ENCODE assay signal across 9 cellular contexts in the genomic region with DNA sequence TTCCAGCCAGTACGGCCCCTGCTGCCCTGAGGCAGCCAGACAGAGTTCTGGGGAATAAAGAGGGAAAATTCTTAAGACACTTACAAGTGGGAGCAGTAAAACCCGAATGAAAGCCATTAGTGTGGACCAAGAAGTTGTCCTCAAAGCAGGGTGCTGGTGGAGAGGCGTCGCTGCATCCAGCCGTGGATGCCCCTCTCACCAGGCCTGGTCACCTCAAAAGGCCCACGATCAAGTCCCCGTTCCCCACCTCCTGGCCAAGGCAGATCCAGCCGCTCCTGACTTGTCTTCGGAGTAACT. TPM values are rescaled to one million over a fixed set of nuclear protein-coding genes. Genes with fewer than 3 reads are reported as not detected.
A peak's percentile ranks its signal among the peaks of the same experiment; 100 is the strongest.
DNase-seq lines count a peak whose midpoint lies in the region; ATAC-seq and TF ChIP-seq lines count a peak whose summit lies in the region.
"Had no signal": no experiment of that assay in that cellular context is flagged by ENCODE, and none has a peak within 500 bp of the region (broad histone marks: within the 10 kb centered on the region; RNA-seq: fewer than 3 reads in every experiment).

No MANE protein-coding gene starts in this region.

- no peak for TF ChIP-seq CTCF in HEK293 (tag by site-specific recombination; IDR thresholded peaks at IDR 0.05)
- no peak for TF ChIP-seq CTCF in astrocyte of the spinal cord (IDR thresholded peaks at IDR 0.05; ENCODE audit: low read depth, low read length)

- no peak for ATAC-seq in HG03045 (IDR thresholded peaks at IDR 0.05; ENCODE audit: unreplicated experiment)
- no peak for ATAC-seq in GM21619 (IDR thresholded peaks at IDR 0.05; ENCODE audit: unreplicated experiment)
- no peak for ATAC-seq in HG02981 (IDR thresholded peaks at IDR 0.05; ENCODE audit: unreplicated experiment)

- H3K9me3 ChIP-seq in HEK293 (ENCODE audit: control insufficient read depth, insufficient read depth, low read depth, low read length), result no peaks in the 10 kb centered on the region
- no peaks in the 10 kb centered on the region for H3K9me3 ChIP-seq in iPS-18c (ENCODE audit: control insufficient read depth, insufficient read depth, low read length)
- no peaks in the 10 kb centered on the region for H3K9me3 ChIP-seq in skeletal muscle tissue (ENCODE audit: control insufficient read depth in 3 of 3, low read length in 3 of 3)

- peaks cover 0 to 7% (median 3%) of the 10 kb centered on the region in 3 donors for H3K27me3 ChIP-seq in skeletal muscle tissue (ENCODE audit: control insufficient read depth in 3 of 3, insufficient read depth in 3 of 3, low read length in 3 of 3)

- H3K4me3 ChIP-seq in HEK293 (ENCODE audit: low read depth, low read length) (peak overlapping the region; percentile 47), astrocyte of the spinal cord (ENCODE audit: low read depth, low read length) (peak overlapping the region; percentile 52), iPS-18c (ENCODE audit: insufficient read depth, low read depth, low read length) (peak overlapping the region; percentile 68), skeletal muscle tissue (ENCODE audit: low read length in 3 of 3) (peak overlapping the region; percentile 77 to 80 (median 79))

- in situ Hi-C loops in astrocyte of the spinal cord (cut with HindIII; ENCODE audit: low sequenced_read_pairs), result no loop called here

- DNase-seq in astrocyte of the spinal cord (ENCODE audit: low read depth, low spot score) (no peak), NCI-H226 (no peak)

- POLR2A ChIA-PET in HEK293 (lab: Yijun Ruan, JAX), result no interaction called here

- H3K36me3 ChIP-seq in HEK293 (ENCODE audit: control insufficient read depth in 2 of 2, insufficient read depth in 1 of 2, low read length in 2 of 2), result no peaks in the 10 kb centered on the region
- H3K36me3 ChIP-seq in skeletal muscle tissue (ENCODE audit: control insufficient read depth in 3 of 3, insufficient read depth in 3 of 3, low read length in 3 of 3), result no peaks in the 10 kb centered on the region

- H3K9ac ChIP-seq in skeletal muscle tissue (ENCODE audit: low read depth in 1 of 3, low read length in 3 of 3), result peak overlapping the region; percentile 71 to 83 (median 79)

- H3K4me1 ChIP-seq in HEK293 (ENCODE audit: control insufficient read depth, insufficient read depth, low read length) (no peaks in the 10 kb centered on the region; the same call in 1 of the 2 replicates), skeletal muscle tissue (ENCODE audit: control insufficient read depth in 3 of 3, insufficient read depth in 3 of 3, low read length in 3 of 3) (peaks cover 29 to 53% (median 29%) of the 10 kb centered on the region in 3 donors)

- H3K27ac ChIP-seq in HEK293 (ENCODE audit: extremely low read depth, low read depth, low read length), result no peak overlapping the region
- peak overlapping the region; percentile 66 for H3K27ac ChIP-seq in skeletal muscle tissue (ENCODE audit: low read depth, low read length)

- CTCF ChIA-PET in HEK293 (lab: Yijun Ruan, JAX), result no interaction called here

TF ChIP-seq in HEK293, 187 proteins besides CTCF, POLR2A, EP300 and RAD21:
- TF ChIP-seq PRDM1 (tag by site-specific recombination; IDR thresholded peaks at IDR 0.05) (peak; percentile 64; the same call in 1 of the 2 replicates), ZNF114 (tag by site-specific recombination; IDR thresholded peaks at IDR 0.05) (no peak)

RNA-seq across cellular contexts. Expression of a gene that starts 0.7 kb away (rescaled TPM):
- 40.7 TPM for total RNA-seq in skeletal muscle tissue

RNA-seq across cellular contexts. Expression of a gene that starts 19.2 kb away (rescaled TPM):
- not detected for total RNA-seq in skeletal muscle tissue
- total RNA-seq: myocyte had no signal
